In genomic region chr4:147192679-147193078, GRCh38 we compare ENCODE assay signal across 16 cellular contexts.
DNase-seq lines count a peak whose midpoint lies in the region; ATAC-seq and TF ChIP-seq lines count a peak whose summit lies in the region.
"Had no signal": no experiment of that assay in that cellular context is flagged by ENCODE, and none has a peak within 500 bp of the region (broad histone marks: within the 10 kb centered on the region; RNA-seq: fewer than 3 reads in every experiment).

No MANE protein-coding gene starts in this region.

- no peak for TF ChIP-seq CTCF in IMR-90 (conservative IDR thresholded peaks at IDR 0.05; ENCODE audit: low read depth, low read length)
- TF ChIP-seq CTCF in cardiac fibroblast (IDR thresholded peaks at IDR 0.05; ENCODE audit: low read depth, low read length), result no peak
- TF ChIP-seq CTCF in fibroblast of the aortic adventitia (IDR thresholded peaks at IDR 0.05; ENCODE audit: insufficient read depth, low read length), result no peak

- H3K9me1 ChIP-seq in IMR-90 (ENCODE audit: insufficient read depth, low read length), result peaks cover 3% of the 10 kb centered on the region; the same call in 1 of the 2 replicates

- in situ Hi-C loops in IMR-90 (cut with MboI; ENCODE audit: low sequenced_read_pairs), result no loop called here

- no peak overlapping the region for H4K8ac ChIP-seq in IMR-90 (ENCODE audit: low read depth in 2 of 2, low read length in 2 of 2)

- no peak overlapping the region for H4K5ac ChIP-seq in IMR-90 (ENCODE audit: low read depth, low read length)

- no peak overlapping the region for H2AK9ac ChIP-seq in IMR-90 (replicated peaks; ENCODE audit: low read depth, low read length, poor library complexity)

- intact Hi-C loops in IMR-90 (cut with micrococcal nuclease), result no loop called here

- CTCF ChIA-PET in IMR-90 (lab: Yijun Ruan, JAX), result interaction anchor here (1.3 kb wide), 1 partner anchor 12 kb away, joined by 5 read pairs; no protein-coding TSS in a partner anchor

- no peak overlapping the region for H3K14ac ChIP-seq in IMR-90 (replicated peaks; ENCODE audit: low read depth, low read length)

- H3K36me3 ChIP-seq in IMR-90 (ENCODE audit: control insufficient read depth, insufficient read depth, low read length), result no peaks in the 10 kb centered on the region
- H3K36me3 ChIP-seq: BE2C had no signal

- ATAC-seq in IMR-90 (ENCODE audit: low read depth) (no peak), GM18502 (IDR thresholded peaks at IDR 0.05; ENCODE audit: poor library complexity, unreplicated experiment) (no peak)
- ATAC-seq: HCT116 had no signal

- H3K27me3 ChIP-seq in IMR-90 (ENCODE audit: control insufficient read depth, insufficient read depth, low read length), result no peaks in the 10 kb centered on the region
- H3K27me3 ChIP-seq: BE2C had no signal

- H3K9me3 ChIP-seq in IMR-90 (ENCODE audit: control insufficient read depth, insufficient read depth, low read length), result no peaks in the 10 kb centered on the region
- H3K9me3 ChIP-seq: BE2C had no signal

- H3K9ac ChIP-seq in IMR-90 (ENCODE audit: low read depth, low read length), result no peak overlapping the region
- H3K9ac ChIP-seq: GM23248 had no signal

- H3K79me1 ChIP-seq in IMR-90 (ENCODE audit: low read depth in 1 of 2, low read length in 2 of 2), result no peaks in the 10 kb centered on the region

- no peak for TF ChIP-seq POLR2A in IMR-90 (IDR thresholded peaks at IDR 0.05; ENCODE audit: low read depth, low read length)

- no peak overlapping the region for H3K27ac ChIP-seq in IMR-90 (ENCODE audit: insufficient read depth, low read length)
- H3K27ac ChIP-seq: C4-2B, GM23248 had no signal

- no peak overlapping the region for H3K56ac ChIP-seq in IMR-90 (ENCODE audit: extremely low read depth, insufficient read depth, low read length)

- H3K4me2 ChIP-seq in IMR-90 (ENCODE audit: low read depth, low read length), result no peak overlapping the region

- H2BK15ac ChIP-seq in IMR-90 (ENCODE audit: low read depth, low read length), result no peak overlapping the region

- no peak overlapping the region for H2BK20ac ChIP-seq in IMR-90 (ENCODE audit: low read depth, low read length)

- no peak overlapping the region for H3K18ac ChIP-seq in IMR-90 (ENCODE audit: low read depth, low read length)

- H4K91ac ChIP-seq in IMR-90 (ENCODE audit: insufficient read depth, low read depth, low read length), result no peak overlapping the region

- DNase-seq in IMR-90 (no peak), cardiac fibroblast (ENCODE audit: low read depth in 2 of 2) (peak; percentile 25 to 29), fibroblast of the aortic adventitia (ENCODE audit: low read depth) (peak; percentile 28), NCI-H526 (lab: John Stamatoyannopoulos, UW) (no peak), T1000 (lab: John Stamatoyannopoulos, UW) (no peak), COLO829 (ENCODE audit: low spot score) (no peak)
- DNase-seq: BE2C; CD4-positive, alpha-beta memory T cell; COR-L47; DMS153; DMS79 treated with DMSO at 0.1 percent for 48 hours; GF-D8; GM23248 had no signal

- no peak for TF ChIP-seq RAD21 in IMR-90 (IDR thresholded peaks at IDR 0.05; ENCODE audit: low read length)

- H2AK5ac ChIP-seq in IMR-90 (ENCODE audit: low read depth, low read length), result no peak overlapping the region

- BruUV-seq in IMR-90 (replicated peaks; lab: Mats Ljungman, UMichigan), result no TSS peak

- H3K23ac ChIP-seq in IMR-90 (ENCODE audit: low read depth, low read length), result no peak overlapping the region

- H4K20me1 ChIP-seq in IMR-90 (ENCODE audit: insufficient read depth, low read length), result no peaks in the 10 kb centered on the region

- POLR2A ChIA-PET in IMR-90 (lab: Charles Lee; ENCODE audit: unreplicated experiment), result no interaction called here

- H3K4me3 ChIP-seq in IMR-90 (ENCODE audit: insufficient read depth, low read depth, low read length) (no peak overlapping the region), cardiac fibroblast (replicated peaks in 1 of 2; ENCODE audit: low read depth in 2 of 2, low read length in 2 of 2) (no peak overlapping the region), fibroblast of the aortic adventitia (ENCODE audit: low read depth, low read length) (no peak overlapping the region)
- H3K4me3 ChIP-seq: GM23248 had no signal

- H3K4me1 ChIP-seq in IMR-90 (ENCODE audit: control insufficient read depth, insufficient read depth, low read length), result peaks cover 3% of the 10 kb centered on the region
- H3K4me1 ChIP-seq: BE2C had no signal

- H2AFZ ChIP-seq in IMR-90 (replicated peaks; ENCODE audit: low read length, poor library complexity), result no peak overlapping the region
- H2AFZ ChIP-seq: GM23248 had no signal

- dilution Hi-C loops in IMR-90 (cut with HindIII; ENCODE audit: low sequenced_read_pairs, unreplicated experiment), result no loop called here

- no peak overlapping the region for H3K4ac ChIP-seq in IMR-90 (ENCODE audit: low read depth, low read length)

- no peak overlapping the region for H2BK5ac ChIP-seq in IMR-90 (ENCODE audit: low read depth, low read length, poor library complexity, severe bottlenecking)

- no peak overlapping the region for H2BK120ac ChIP-seq in IMR-90 (ENCODE audit: low read depth, low read length)

TF ChIP-seq in IMR-90, 13 proteins besides CTCF, POLR2A, EP300 and RAD21:
- TF ChIP-seq CEBPB (IDR thresholded peaks at IDR 0.05; ENCODE audit: low read depth, low read length) (peak; percentile 57), RCOR1 (IDR thresholded peaks at IDR 0.05; ENCODE audit: insufficient replicate concordance, low read length) (no peak)

Comparison
In these comparisons a context has a peak if more than half of its experiments do, and no peak if none do; other contexts are left out.
1. DNase-seq: peak in cardiac fibroblast (2 of 2) and fibroblast of the aortic adventitia (single experiment); none in IMR-90 (single experiment), NCI-H526 (0 of 2), T1000 (single experiment) and COLO829 (single experiment).